In genomic region chr1:17434591-17434990, GRCh38 we compare ENCODE assay signal across 1 cellular context.
TF ChIP-seq lines count a peak whose summit lies in the region.

No MANE protein-coding gene starts in this region.

TF ChIP-seq in H1, 55 proteins besides CTCF, POLR2A, EP300 and RAD21:
- TF ChIP-seq TCF12 (IDR thresholded peaks at IDR 0.05; ENCODE audit: low read depth, low read length) = no peak
- no peak for TF ChIP-seq CHD1 (IDR thresholded peaks at IDR 0.05; ENCODE audit: low read depth, low read length)
- no peak for TF ChIP-seq KDM5A (IDR thresholded peaks at IDR 0.05; ENCODE audit: low read length)
- no peak for TF ChIP-seq MAFK (IDR thresholded peaks at IDR 0.05; ENCODE audit: low read depth, low read length)
- no peak for TF ChIP-seq RNF2 (IDR thresholded peaks at IDR 0.05; ENCODE audit: borderline replicate concordance, low read depth, low read length, missing control alignments, poor library complexity, severe bottlenecking)
- TF ChIP-seq CBX8 (IDR thresholded peaks at IDR 0.05; ENCODE audit: borderline replicate concordance, low read depth, low read length) = no peak
- peak; percentile 72; the same call in 1 of the 2 replicates for TF ChIP-seq POLR2AphosphoS5 (IDR thresholded peaks at IDR 0.05; ENCODE audit: low read depth, low read length)
- no peak for TF ChIP-seq NANOG (IDR thresholded peaks at IDR 0.05; ENCODE audit: insufficient read depth, low read depth, low read length, poor library complexity, severe bottlenecking)
- TF ChIP-seq E2F6 (IDR thresholded peaks at IDR 0.05) = no peak
TF ChIP-seq in H1: peak in this region for 1.
